ENCODE assay signal across 8 cellular contexts in genomic region chr10:32378371-32379301, GRCh38. TPM values are rescaled to one million over a fixed set of nuclear protein-coding genes. Genes with fewer than 3 reads are reported as not detected.
A peak's percentile ranks its signal among the peaks of the same experiment; 100 is the strongest.
DNase-seq lines count a peak whose midpoint lies in the region; ATAC-seq and TF ChIP-seq lines count a peak whose summit lies in the region.

No MANE protein-coding gene starts in this region.

- no peaks in the 10 kb centered on the region for H3K9me3 Mint-ChIP-seq in activated T-helper 17 cell treated with anti-CD3 and anti-CD28 coated beads, Interleukin-2, amount 50 U/mL, for 72 hours
- H3K9me3 Mint-ChIP-seq in natural killer cell, result no peaks in the 10 kb centered on the region

- intact Hi-C loops in natural killer cell (cut with micrococcal nuclease), result loop anchor here (1.0 to 10.0 kb wide), 4 partner anchors 32 to 324 kb away; partner anchors contain the start of genes CCDC7 and KIF5B

- peak; percentile 93 for DNase-seq in EH (ENCODE audit: low read depth)
- DNase-seq in GOT3 (lab: John Stamatoyannopoulos, UW), result peak; percentile 61
- DNase-seq in LNCaP clone FGC (ENCODE audit: low read depth), result peak; percentile 73
- DNase-seq in RPMI7951 (ENCODE audit: low read depth), result peak; percentile 92
- DNase-seq in fibroblast of the aortic adventitia (ENCODE audit: low read depth), result peak; percentile 86
- DNase-seq in natural killer cell, result peak; percentile 87
- DNase-seq in stimulated activated naive CD4-positive, alpha-beta T cell (lab: John Stamatoyannopoulos, UW), result peak; percentile 85 to 92 (median 89)

- H3K4me3 ChIP-seq in LNCaP clone FGC (ENCODE audit: low read depth, low read length), result peak overlapping the region; percentile 60
- H3K4me3 ChIP-seq in fibroblast of the aortic adventitia (ENCODE audit: low read depth, low read length), result peak overlapping the region; percentile 73

- H3K4me3 Mint-ChIP-seq in activated T-helper 17 cell treated with anti-CD3 and anti-CD28 coated beads, Interleukin-2, amount 50 U/mL, for 72 hours, result no peak overlapping the region
- H3K4me3 Mint-ChIP-seq in natural killer cell, result no peak overlapping the region

- ATAC-seq in activated T-helper 17 cell treated with anti-CD3 and anti-CD28 coated beads, Interleukin-2, amount 50 U/mL, for 72 hours (replicated peaks), result peak; percentile 96
- peak; percentile 90 to 98 (median 95) for ATAC-seq in natural killer cell

- H3K4me1 Mint-ChIP-seq in activated T-helper 17 cell treated with anti-CD3 and anti-CD28 coated beads, Interleukin-2, amount 50 U/mL, for 72 hours, result peaks cover 31% of the 10 kb centered on the region
- peaks cover 27 to 32% of the 10 kb centered on the region in 2 donors for H3K4me1 Mint-ChIP-seq in natural killer cell

- TF ChIP-seq CTCF in LNCaP clone FGC (IDR thresholded peaks at IDR 0.05; ENCODE audit: control insufficient read depth, extremely low read depth, insufficient read depth) (no peak), fibroblast of the aortic adventitia (IDR thresholded peaks at IDR 0.05; ENCODE audit: insufficient read depth, low read length) (no peak), natural killer cell (IDR thresholded peaks at IDR 0.05) (no peak)

- no peak overlapping the region for H3K27ac Mint-ChIP-seq in activated T-helper 17 cell treated with anti-CD3 and anti-CD28 coated beads, Interleukin-2, amount 50 U/mL, for 72 hours
- H3K27ac Mint-ChIP-seq in natural killer cell, result no peak overlapping the region

- H3K27me3 Mint-ChIP-seq in activated T-helper 17 cell treated with anti-CD3 and anti-CD28 coated beads, Interleukin-2, amount 50 U/mL, for 72 hours, result no peaks in the 10 kb centered on the region
- H3K27me3 Mint-ChIP-seq in natural killer cell (ENCODE audit: low read depth in 2 of 2), result no peaks in the 10 kb centered on the region

- H3K36me3 Mint-ChIP-seq in activated T-helper 17 cell treated with anti-CD3 and anti-CD28 coated beads, Interleukin-2, amount 50 U/mL, for 72 hours (ENCODE audit: low read depth), result peaks cover 20% of the 10 kb centered on the region
- H3K36me3 Mint-ChIP-seq in natural killer cell, result no peaks in the 10 kb centered on the region

RNA-seq across cellular contexts. Expression of gene EPC1, which starts 31.7 kb away (rescaled TPM):
- 14.1 and 18.1 TPM in 2 replicates for total RNA-seq in RPMI7951 (2014; rRNA removed; shearing (Covaris generic))
- 10 to 100 TPM; 36.3 to 40.4 TPM for total RNA-seq in activated T-helper 17 cell treated with anti-CD3 and anti-CD28 coated beads, Interleukin-2, amount 50 U/mL, for 72 hours
- total RNA-seq in fibroblast of the aortic adventitia (ENCODE audit: low replicate concordance), result 26.7 and 56.9 TPM in 2 replicates
- 100 to 1,000 TPM; 155 to 178 (median 161) TPM for total RNA-seq in natural killer cell

Comparison
In these comparisons a context has a peak if more than half of its experiments do, and no peak if none do; other contexts are left out.
1. Peak in every context shown above with its lines: DNase-seq, ATAC-seq and H3K4me3 ChIP-seq.